ENCODE assay signal across 7 cellular contexts in the genomic region with DNA sequence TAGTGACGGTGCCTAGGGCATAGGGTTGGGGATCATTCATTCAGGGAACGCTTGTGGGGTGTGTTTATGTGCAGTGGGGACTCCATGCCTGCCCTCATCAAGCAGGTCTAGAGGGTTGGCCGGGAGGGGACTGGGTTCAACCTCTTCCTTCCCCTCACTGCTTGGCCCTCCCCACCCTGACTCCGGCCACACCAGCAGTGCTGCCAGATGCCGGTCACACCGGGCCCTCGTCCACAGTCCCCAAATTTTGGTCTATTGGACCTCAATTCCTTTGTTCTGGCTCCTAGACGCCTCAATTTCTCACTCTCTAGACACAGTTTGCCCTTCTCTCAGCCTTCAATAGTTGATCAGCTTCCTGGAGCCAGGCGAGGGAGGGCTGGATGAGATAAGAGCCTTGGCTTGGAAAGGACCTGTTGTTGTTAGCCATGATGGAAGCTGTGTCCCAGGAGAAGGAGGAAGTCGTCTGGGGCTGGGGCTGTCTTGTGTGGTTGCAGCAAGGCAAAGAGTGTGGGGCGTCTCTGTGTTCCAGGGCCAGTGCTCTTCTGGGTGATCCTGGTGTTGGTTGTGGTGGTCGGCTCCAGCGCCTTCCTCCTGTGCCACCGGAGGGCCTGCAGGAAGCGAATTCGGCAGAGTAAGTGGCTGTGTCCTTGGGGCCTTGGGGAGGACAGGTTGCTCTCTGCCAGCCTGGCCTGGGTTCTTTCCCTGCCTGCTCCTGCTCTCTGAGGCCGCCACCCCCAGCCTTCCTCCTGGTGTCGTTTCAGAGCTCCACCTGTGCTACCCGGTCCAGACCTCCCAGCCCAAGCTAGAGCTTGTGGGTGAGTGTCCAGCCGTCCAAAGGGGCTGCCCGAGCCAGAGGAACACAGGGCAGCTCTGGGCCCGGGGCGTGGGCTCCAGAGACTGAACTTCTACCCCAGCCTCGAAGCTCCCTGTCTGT. TPM values are rescaled to one million over a fixed set of nuclear protein-coding genes. Genes with fewer than 3 reads are reported as not detected.
A peak's percentile ranks its signal among the peaks of the same experiment; 100 is the strongest.
DNase-seq lines count a peak whose midpoint lies in the region; ATAC-seq, FAIRE-seq and TF ChIP-seq lines count a peak whose summit lies in the region.

No MANE protein-coding gene starts in this region.

- no peaks in the 10 kb centered on the region; the same call in 1 of the 2 replicates for H4K20me1 ChIP-seq in GM23338 (replicated peaks; ENCODE audit: insufficient read depth)
- H4K20me1 ChIP-seq in OCI-LY7 (ENCODE audit: insufficient read depth, low read length): no peaks in the 10 kb centered on the region

- intact Hi-C loops in pancreas (cut with DNase I) (loop anchor here in 2 of 3 donors (2.0 to 10.0 kb wide), 2 partner anchors 79 to 83 kb away; no protein-coding TSS in a partner anchor), OCI-LY7 (cut with micrococcal nuclease; ENCODE audit: unreplicated experiment) (loop anchor here (10.0 kb wide), 1 partner anchor 499 kb away; no protein-coding TSS in a partner anchor)

- no peaks in the 10 kb centered on the region for H3K4me1 ChIP-seq in GM23338 (ENCODE audit: insufficient read depth)
- H3K4me1 ChIP-seq in NT2/D1 (ENCODE audit: insufficient read depth, insufficient read length): no peaks in the 10 kb centered on the region
- peaks cover 0 to 29% (median 4%) of the 10 kb centered on the region in 3 donors for H3K4me1 ChIP-seq in gastroesophageal sphincter
- peaks cover 0 to 7% (median 0%) of the 10 kb centered on the region in 3 donors for H3K4me1 ChIP-seq in pancreas
- H3K4me1 ChIP-seq in OCI-LY7 (ENCODE audit: insufficient read depth, low read length, poor library complexity, severe bottlenecking): no peaks in the 10 kb centered on the region

- CTCF ChIA-PET in OCI-LY7 (lab: Charles Lee; ENCODE audit: unreplicated experiment): interaction anchor here (0.6 to 2.4 kb wide), 5 partner anchors 23 to 193 kb away, joined by 3 to 9 read pairs (median 4); no protein-coding TSS in a partner anchor

- H3K4me3 Mint-ChIP-seq in GM23338: no peak overlapping the region

- TF ChIP-seq EP300 in gastroesophageal sphincter (IDR thresholded peaks at IDR 0.05): no peak

- H3K9ac ChIP-seq in NT2/D1 (ENCODE audit: insufficient read length, low read depth): peak overlapping the region; percentile 32

- H3K4me3 ChIP-seq in GM23338 (no peak overlapping the region), NT2/D1 (ENCODE audit: insufficient read length, low read depth) (no peak overlapping the region), gastroesophageal sphincter (peak overlapping the region in 1 of 2 donors; percentile 24), pancreas (no peak overlapping the region), OCI-LY7 (ENCODE audit: low read depth, low read length, poor library complexity, severe bottlenecking) (no peak overlapping the region)

- H3F3A ChIP-seq in GM23338 (replicated peaks; ENCODE audit: low read depth): no peaks in the 10 kb centered on the region

- H3K27ac Mint-ChIP-seq in GM23338: no peak overlapping the region; the same call in 1 of the 2 replicates

- no peak for DNase-seq in GM23338 (ENCODE audit: low spot score)
- no peak for DNase-seq in NT2/D1 (ENCODE audit: low read depth, low spot score)
- DNase-seq in pancreas: peak in 1 of 6 donors; percentile 12
- DNase-seq in GM19238 (ENCODE audit: insufficient read length, low spot score): no peak
- DNase-seq in NCI-H345 (lab: John Stamatoyannopoulos, UW): no peak
- no peak for DNase-seq in OCI-LY7 (ENCODE audit: low spot score)

- ATAC-seq in GM23338 (peak; percentile 45), gastroesophageal sphincter (no peak), pancreas (peak in 3 of 4 donors; percentile 41 to 60 (median 55))

- H3K36me3 Mint-ChIP-seq in GM23338 (ENCODE audit: low read depth): peaks cover 5% of the 10 kb centered on the region; the same call in 2 of the 3 replicates

- no peaks in the 10 kb centered on the region for H3K27me3 ChIP-seq in GM23338 (ENCODE audit: insufficient read depth)
- no peaks in the 10 kb centered on the region for H3K27me3 ChIP-seq in NT2/D1 (ENCODE audit: insufficient read depth, insufficient read length)
- H3K27me3 ChIP-seq in gastroesophageal sphincter: peaks cover 6% of the 10 kb centered on the region
- H3K27me3 ChIP-seq in pancreas: peaks cover 0 to 3% (median 0%) of the 10 kb centered on the region in 4 donors

- 72% methylated on average over 16 of the region's 24 CpGs; no CpG with 5 or more reads in 1 of the 2 donors for WGBS in gastroesophageal sphincter (ENCODE audit: low coverage in 1 of 2), 2 donors
- WGBS in pancreas, 2 donors: 56 to 60% methylated on average over 24 of the region's 24 CpGs

- no peaks in the 10 kb centered on the region for H3K9me2 ChIP-seq in GM23338 (ENCODE audit: insufficient read depth)
- H3K9me2 ChIP-seq in OCI-LY7 (ENCODE audit: insufficient read depth, low read length): no peaks in the 10 kb centered on the region

- H2AFZ ChIP-seq in GM23338 (no peak overlapping the region), OCI-LY7 (ENCODE audit: low read length) (no peak overlapping the region)

- H3K9me3 ChIP-seq in NT2/D1 (ENCODE audit: insufficient read depth, low read length): no peaks in the 10 kb centered on the region
- H3K9me3 ChIP-seq in gastroesophageal sphincter: no peaks in the 10 kb centered on the region
- H3K9me3 ChIP-seq in pancreas: no peaks in the 10 kb centered on the region
- no peaks in the 10 kb centered on the region for H3K9me3 ChIP-seq in OCI-LY7 (ENCODE audit: low read length)

- no peak for TF ChIP-seq CTCF in GM23338 (conservative IDR thresholded peaks at IDR 0.05; ENCODE audit: low read depth in 2 of 2)
- no peak for TF ChIP-seq CTCF in gastroesophageal sphincter (IDR thresholded peaks at IDR 0.05)
- no peak for TF ChIP-seq CTCF in pancreas (IDR thresholded peaks at IDR 0.05)
- no peak for TF ChIP-seq CTCF in OCI-LY7 (conservative IDR thresholded peaks at IDR 0.05; ENCODE audit: low read length)

- BruUV-seq in OCI-LY7 (replicated peaks; lab: Mats Ljungman, UMichigan): no TSS peak

- TF ChIP-seq POLR2A in gastroesophageal sphincter (IDR thresholded peaks at IDR 0.05): no peak

- H3K4me2 ChIP-seq in GM23338: no peak overlapping the region
- no peak overlapping the region for H3K4me2 ChIP-seq in OCI-LY7 (ENCODE audit: low read length)

- FAIRE-seq in pancreas (lab: Jason Lieb, UNC): no peak

- H3K27ac ChIP-seq in GM23338 (ENCODE audit: low read depth) (no peak overlapping the region), gastroesophageal sphincter (peak overlapping the region in 3 of 4 donors; percentile 24 to 58 (median 37)), pancreas (no peak overlapping the region), OCI-LY7 (ENCODE audit: low read depth, low read length, poor library complexity, severe bottlenecking) (no peak overlapping the region)

- H3K79me2 ChIP-seq in GM23338 (replicated peaks; ENCODE audit: insufficient read depth) (no peaks in the 10 kb centered on the region), OCI-LY7 (ENCODE audit: insufficient read depth, low read depth, low read length) (no peaks in the 10 kb centered on the region)

- no peaks in the 10 kb centered on the region for H3K9me3 Mint-ChIP-seq in GM23338

- H3K4me1 Mint-ChIP-seq in GM23338: peaks cover 4% of the 10 kb centered on the region; the same call in 1 of the 3 replicates

- peaks cover 9% of the 10 kb centered on the region for H3K36me3 ChIP-seq in GM23338 (ENCODE audit: insufficient read depth)
- H3K36me3 ChIP-seq in NT2/D1 (ENCODE audit: insufficient read depth, insufficient read length, low read length): peaks cover 50% of the 10 kb centered on the region
- no peaks in the 10 kb centered on the region for H3K36me3 ChIP-seq in gastroesophageal sphincter
- no peaks in the 10 kb centered on the region for H3K36me3 ChIP-seq in pancreas
- H3K36me3 ChIP-seq in OCI-LY7 (ENCODE audit: insufficient read depth, low read length): no peaks in the 10 kb centered on the region

- H3K27me3 Mint-ChIP-seq in GM23338 (ENCODE audit: insufficient read depth, low read depth, poor library complexity): peaks cover 12% of the 10 kb centered on the region

- POLR2A ChIA-PET in OCI-LY7 (lab: Charles Lee): interaction anchor here (0.6 to 2.0 kb wide), 5 partner anchors 10 to 109 kb away, joined by 3 to 7 read pairs (median 4); no protein-coding TSS in a partner anchor

TF ChIP-seq in GM23338, 12 proteins besides CTCF, POLR2A, EP300 and RAD21 (continues in another document):
- TF ChIP-seq, protein P1, sequence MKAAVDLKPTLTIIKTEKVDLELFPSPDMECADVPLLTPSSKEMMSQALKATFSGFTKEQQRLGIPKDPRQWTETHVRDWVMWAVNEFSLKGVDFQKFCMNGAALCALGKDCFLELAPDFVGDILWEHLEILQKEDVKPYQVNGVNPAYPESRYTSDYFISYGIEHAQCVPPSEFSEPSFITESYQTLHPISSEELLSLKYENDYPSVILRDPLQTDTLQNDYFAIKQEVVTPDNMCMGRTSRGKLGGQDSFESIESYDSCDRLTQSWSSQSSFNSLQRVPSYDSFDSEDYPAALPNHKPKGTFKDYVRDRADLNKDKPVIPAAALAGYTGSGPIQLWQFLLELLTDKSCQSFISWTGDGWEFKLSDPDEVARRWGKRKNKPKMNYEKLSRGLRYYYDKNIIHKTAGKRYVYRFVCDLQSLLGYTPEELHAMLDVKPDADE (IDR thresholded peaks at IDR 0.05): no peak
- TF ChIP-seq EZH2 (IDR thresholded peaks at IDR 0.05; ENCODE audit: low read depth, unreplicated experiment): no peak

RNA-seq across cellular contexts. Expression of a gene that starts 41.1 kb away (rescaled TPM):
- 1.8 and 4.1 TPM in 2 replicates for total RNA-seq in GM23338 (2014; rRNA removed; shearing (Covaris generic))
- polyA plus RNA-seq in GM23338 (2016; fragmentation: Nextera tagmentation; extraction: Ambion mirVana) (0.68 and 0.91 TPM in 2 replicates), pancreas (1 to 10 TPM; 3.5 to 4.0 TPM)
- total RNA-seq in gastroesophageal sphincter (10 to 100 TPM; 10.9 to 34.9 (median 31.0) TPM), pancreas (10 to 100 TPM in 2 of 6 donors, 1 to 10 TPM in 4; 2.1 to 20.2 (median 5.9) TPM), OCI-LY7 (2022) (not detected in 2 replicates)
- total RNA-seq in OCI-LY7 (2014; rRNA removed; shearing (Covaris generic)): not detected in 2 replicates

Comparison
In these comparisons a context has a peak if more than half of its experiments do, and no peak if none do; other contexts are left out.
1. H3K27ac ChIP-seq: peak in gastroesophageal sphincter (3 of 4); none in GM23338 (single experiment), pancreas (0 of 4) and OCI-LY7 (single experiment).